ENCODE assay signal across 1 cellular context in the genomic region with DNA sequence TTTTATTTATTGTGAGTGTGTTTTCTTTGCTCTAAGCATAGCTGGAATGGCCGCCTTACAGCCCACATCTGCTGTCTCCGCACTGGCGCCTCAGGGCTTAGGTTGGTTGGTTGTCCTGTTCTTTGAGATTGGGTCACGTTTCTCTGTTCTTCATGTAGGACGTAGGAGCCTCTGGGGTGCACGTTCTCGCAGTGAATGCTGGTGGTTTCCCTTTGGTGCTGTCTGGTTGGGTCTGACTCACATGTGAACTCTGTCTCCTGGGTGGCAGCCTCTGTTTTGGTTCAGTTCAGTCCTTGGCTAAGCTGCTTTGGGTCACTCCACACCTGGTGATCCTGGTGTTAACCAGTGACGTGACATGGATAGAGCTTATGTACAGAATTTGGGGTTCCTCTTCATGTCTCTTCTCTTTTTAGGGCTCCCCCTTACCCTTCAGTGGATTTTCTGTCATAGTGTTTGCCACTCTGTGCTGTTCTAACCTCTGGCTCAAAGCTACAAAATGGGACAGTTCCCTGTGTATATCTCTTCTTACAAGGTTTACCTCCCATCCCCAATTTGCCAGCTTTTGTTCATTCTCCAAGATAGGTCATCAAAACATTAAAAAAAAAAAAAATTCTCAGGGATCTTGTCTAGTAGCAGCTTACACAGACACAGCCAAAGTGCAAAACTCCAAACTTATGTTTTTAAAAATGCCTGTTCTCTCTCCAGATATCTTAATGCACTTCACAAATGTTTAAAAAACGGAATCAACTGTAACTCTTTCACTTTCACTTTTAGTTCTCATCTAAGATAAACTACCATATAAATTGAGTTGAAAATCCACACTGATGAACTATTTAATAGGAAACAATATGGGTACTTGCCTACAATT.
TF ChIP-seq lines count a peak whose summit lies in the region.

No MANE protein-coding gene starts in this region.

TF ChIP-seq in SK-N-SH, 30 proteins besides CTCF, POLR2A, EP300 and RAD21 (continued from another document):
- TF ChIP-seq, protein P1, sequence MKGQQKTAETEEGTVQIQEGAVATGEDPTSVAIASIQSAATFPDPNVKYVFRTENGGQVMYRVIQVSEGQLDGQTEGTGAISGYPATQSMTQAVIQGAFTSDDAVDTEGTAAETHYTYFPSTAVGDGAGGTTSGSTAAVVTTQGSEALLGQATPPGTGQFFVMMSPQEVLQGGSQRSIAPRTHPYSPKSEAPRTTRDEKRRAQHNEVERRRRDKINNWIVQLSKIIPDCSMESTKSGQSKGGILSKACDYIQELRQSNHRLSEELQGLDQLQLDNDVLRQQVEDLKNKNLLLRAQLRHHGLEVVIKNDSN (IDR thresholded peaks at IDR 0.05; ENCODE audit: borderline replicate concordance, low read depth) = no peak
- TF ChIP-seq FOXJ3 (CRISPR knock-in tag; IDR thresholded peaks at IDR 0.05) (no peak), TAF1 (IDR thresholded peaks at IDR 0.05; ENCODE audit: borderline replicate concordance, low read depth, low read length) (no peak), EZH2phosphoT487 (IDR thresholded peaks at IDR 0.05; ENCODE audit: borderline replicate concordance, low read depth) (no peak), MXI1 (IDR thresholded peaks at IDR 0.05; ENCODE audit: low read depth, low read length) (no peak), SMC3 (IDR thresholded peaks at IDR 0.05; ENCODE audit: low read depth, low read length) (no peak)
